ENCODE assay signal across 4 cellular contexts in the genomic region with DNA sequence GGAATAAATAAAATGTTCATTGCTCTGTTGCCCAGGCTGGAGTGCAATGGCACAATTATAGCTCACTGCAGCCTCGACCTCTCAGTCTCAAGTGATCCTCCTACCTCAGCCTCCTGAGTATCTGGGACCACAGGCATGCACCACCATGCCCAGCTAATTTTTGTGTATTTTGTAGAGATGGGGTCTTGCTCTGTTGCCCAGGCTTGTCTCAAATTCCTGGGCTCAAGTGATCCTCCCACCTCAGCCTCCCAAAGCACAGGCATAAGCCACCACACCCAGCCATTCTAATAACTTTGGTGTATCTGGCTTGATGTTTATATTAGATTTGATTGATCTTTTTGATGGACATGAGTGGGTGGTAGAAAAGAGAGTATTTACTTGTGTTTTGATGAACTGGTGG. TPM values are rescaled to one million over a fixed set of nuclear protein-coding genes. Genes with fewer than 3 reads are reported as not detected.
DNase-seq lines count a peak whose midpoint lies in the region; ATAC-seq, FAIRE-seq and TF ChIP-seq lines count a peak whose summit lies in the region.
"Not testable (repeated sequence)": the region's sequence is repeated elsewhere in the genome, so short reads cannot be mapped to it uniquely, and the experiment has no call there.

No MANE protein-coding gene starts in this region.

- intact Hi-C loops in K562 (cut with micrococcal nuclease); endothelial cell of umbilical vein (cut with micrococcal nuclease): not testable (repeated sequence)

- not testable (repeated sequence) for H4K20me1 ChIP-seq in K562 (replicated peaks; ENCODE audit: control insufficient read depth, insufficient read depth, low read length); endothelial cell of umbilical vein (replicated peaks; ENCODE audit: control insufficient read depth, extremely low read depth, insufficient read depth, low read length)

- H3K27me3 ChIP-seq in K562 (ENCODE audit: control insufficient read depth in 2 of 2, insufficient read depth in 2 of 2, low read length in 2 of 2): peaks cover 43 to 51% of the 10 kb centered on the region in 2 experiments
- not testable (repeated sequence) for H3K27me3 ChIP-seq in endothelial cell of umbilical vein (ENCODE audit: control insufficient read depth in 2 of 2, insufficient read depth in 2 of 2, low read length in 2 of 2)

- H3K4me2 ChIP-seq in K562 (ENCODE audit: insufficient read depth, low read length); endothelial cell of umbilical vein (ENCODE audit: insufficient read depth, low read length): not testable (repeated sequence)

- H3K9ac ChIP-seq in K562 (ENCODE audit: insufficient read depth in 1 of 2, low read depth in 2 of 2, low read length in 2 of 2); endothelial cell of umbilical vein (replicated peaks; ENCODE audit: extremely low read depth, insufficient read depth, low read length): not testable (repeated sequence)

- TF ChIP-seq POLR2A in K562 (conservative IDR thresholded peaks at IDR 0.05); endothelial cell of umbilical vein (IDR thresholded peaks at IDR 0.05; ENCODE audit: low read depth, low read length): not testable (repeated sequence)

- H3K27ac ChIP-seq in HEK293 (ENCODE audit: extremely low read depth, low read depth, low read length); K562 (ENCODE audit: extremely low read depth, low read depth, low read length); endothelial cell of umbilical vein (ENCODE audit: insufficient read depth, low read depth, low read length): not testable (repeated sequence)

- CTCF ChIA-PET in HEK293 (lab: Yijun Ruan, JAX); K562 (lab: Yijun Ruan, JAX; ENCODE audit: low intra/inter-chr PET ratio): not testable (repeated sequence)
- CTCF ChIA-PET in WTC11 (lab: Charles Lee) (interaction anchor here (0.6 kb wide), 1 partner anchor 253 kb away, joined by 4 read pairs; no protein-coding TSS in a partner anchor), endothelial cell of umbilical vein (lab: Charles Lee) (interaction anchor here (1.0 kb wide), 1 partner anchor 123 kb away, joined by 3 read pairs; no protein-coding TSS in a partner anchor)

- not testable (repeated sequence) for H3K4me1 ChIP-seq in HEK293 (ENCODE audit: control insufficient read depth, insufficient read depth, low read length); K562 (replicated peaks in 1 of 2; ENCODE audit: control insufficient read depth in 2 of 2, insufficient read depth in 2 of 2, low read length in 2 of 2); endothelial cell of umbilical vein (ENCODE audit: control insufficient read depth, extremely low read depth, insufficient read depth, low read length)

- TF ChIP-seq RAD21 in K562 (CRISPR knock-in tag; conservative IDR thresholded peaks at IDR 0.05 in 1 of 2, IDR thresholded peaks at IDR 0.05 in 1 of 2): not testable (repeated sequence)

- H3K79me2 ChIP-seq in K562 (ENCODE audit: control insufficient read depth, insufficient read depth, low read length); endothelial cell of umbilical vein (ENCODE audit: control insufficient read depth, insufficient read depth, low read length): not testable (repeated sequence)

- not testable (repeated sequence) for H3K36me3 Mint-ChIP-seq in WTC11

- not testable (repeated sequence) for H3K9me3 ChIP-seq in HEK293 (ENCODE audit: control insufficient read depth, insufficient read depth, low read depth, low read length); K562 (replicated peaks; ENCODE audit: control insufficient read depth, insufficient read depth, low read depth, low read length); endothelial cell of umbilical vein (replicated peaks; ENCODE audit: control insufficient read depth, insufficient read depth, low read length)

- WGBS in K562 (ENCODE audit: insufficient coverage, low coverage, missing lambda C conversion rate): 0% methylated on average over 1 of the region's 1 CpG

- not testable (repeated sequence) for ATAC-seq in WTC11, K562

- not testable (repeated sequence) for FAIRE-seq in K562 (lab: Jason Lieb, UNC)
- peak; percentile 48 for FAIRE-seq in endothelial cell of umbilical vein (lab: Jason Lieb, UNC)

- not testable (repeated sequence) for BruUV-seq in K562 (replicated peaks; lab: Mats Ljungman, UMichigan); endothelial cell of umbilical vein (replicated peaks; lab: Mats Ljungman, UMichigan)

- H3K4me1 Mint-ChIP-seq in WTC11: not testable (repeated sequence)

- POLR2A ChIA-PET in HEK293 (lab: Yijun Ruan, JAX): not testable (repeated sequence)
- POLR2A ChIA-PET in WTC11 (lab: Charles Lee): interaction anchor here (0.6 kb wide), 1 partner anchor 13 kb away, joined by 3 read pairs; no protein-coding TSS in a partner anchor
- POLR2A ChIA-PET in K562 (lab: Yijun Ruan, JAX): interaction anchor here (0.5 to 0.7 kb wide), 2 partner anchors 9 to 15 kb away, joined by 3 read pairs; no protein-coding TSS in a partner anchor
- POLR2A ChIA-PET in endothelial cell of umbilical vein (lab: Charles Lee): interaction anchor here (0.7 kb wide), 1 partner anchor 18 kb away, joined by 3 read pairs; no protein-coding TSS in a partner anchor

- dilution Hi-C loops in endothelial cell of umbilical vein (cut with MboI; ENCODE audit: extremely low pct_ligation_motif_present, low sequenced_read_pairs): not testable (repeated sequence)

- not testable (repeated sequence) for TF ChIP-seq CTCF in HEK293 (tag by site-specific recombination; IDR thresholded peaks at IDR 0.05); WTC11 (IDR thresholded peaks at IDR 0.05); K562 (IDR thresholded peaks at IDR 0.05 in 2 of 3, conservative IDR thresholded peaks at IDR 0.05 in 1 of 3; ENCODE audit: insufficient read depth in 2 of 3, low read depth in 1 of 3, low read length in 3 of 3); endothelial cell of umbilical vein (IDR thresholded peaks at IDR 0.05; ENCODE audit: extremely low read depth in 1 of 2, insufficient read depth in 1 of 2, low read depth in 1 of 2, low read length in 2 of 2)

- not testable (repeated sequence) for H3K27me3 Mint-ChIP-seq in WTC11 (ENCODE audit: low read depth)

- H3K4me3 ChIP-seq in HEK293 (ENCODE audit: low read depth, low read length); K562; endothelial cell of umbilical vein (replicated peaks in 1 of 3; ENCODE audit: insufficient read depth in 1 of 3, low read depth in 1 of 3, low read length in 3 of 3): not testable (repeated sequence)

- H3K36me3 ChIP-seq in HEK293 (ENCODE audit: control insufficient read depth in 2 of 2, insufficient read depth in 1 of 2, low read length in 2 of 2); K562 (ENCODE audit: control insufficient read depth, insufficient read depth, low read length); endothelial cell of umbilical vein (ENCODE audit: control insufficient read depth in 2 of 2, extremely low read depth in 1 of 2, insufficient read depth in 2 of 2, low read length in 2 of 2): not testable (repeated sequence)

- H3K9me3 Mint-ChIP-seq in WTC11: peaks cover 27% of the 10 kb centered on the region

- H3K27ac Mint-ChIP-seq in WTC11: not testable (repeated sequence)

- not testable (repeated sequence) for H3K4me3 Mint-ChIP-seq in WTC11

- not testable (repeated sequence) for H3K9me1 ChIP-seq in K562 (ENCODE audit: control insufficient read depth, insufficient read depth, low read length); endothelial cell of umbilical vein (replicated peaks; ENCODE audit: control insufficient read depth, extremely low read depth, insufficient read depth, low read length)

- in situ Hi-C loops in K562 (cut with MboI): not testable (repeated sequence)

- not testable (repeated sequence) for TF ChIP-seq EP300 in K562 (IDR thresholded peaks at IDR 0.05; ENCODE audit: low read length)

- not testable (repeated sequence) for DNase-seq in WTC11 (ENCODE audit: low spot score); K562 (ENCODE audit: extremely low read depth in 1 of 4, low spot score in 3 of 4); endothelial cell of umbilical vein (ENCODE audit: low read depth, low spot score)

- H2AFZ ChIP-seq in K562 (ENCODE audit: low read depth, low read length); endothelial cell of umbilical vein (ENCODE audit: low read depth, low read length): not testable (repeated sequence)

RNA-seq across cellular contexts. Expression of a gene that starts 58.7 kb away (rescaled TPM):
- 33.1 to 37.6 TPM (median 36.4 TPM) in 3 replicates for total RNA-seq in WTC11 (2021)
- 12.0 and 57.2 TPM in 2 replicates for total RNA-seq in K562 (2011; cell fraction: chromatin; rRNA removed; ENCODE audit: low replicate concordance)
- 9.8 and 15.1 TPM in 2 replicates for total RNA-seq in K562 (2011; cell fraction: nucleolus; rRNA removed)
- 27.4 and 66.6 TPM in 2 replicates for total RNA-seq in K562 (2011; cell fraction: nucleoplasm; rRNA removed)
- total RNA-seq in K562 (2014; rRNA removed): 41.5 and 47.2 TPM in 2 replicates
- total RNA-seq in K562 (2014; rRNA removed; fragmentation: Illumina TruSeq; extraction: Trizol): 72.8 and 92.9 TPM in 2 replicates
- 77.9 and 84.3 TPM in 2 replicates for total RNA-seq in K562 (2015; rRNA removed; fragmentation: Illumina TruSeq; extraction: Trizol)
- total RNA-seq in K562 (2021): 51.6 and 60.0 TPM in 2 replicates
- polyA plus RNA-seq in K562 (2011; rRNA removed): 30.6 and 55.6 TPM in 2 replicates
- polyA plus RNA-seq in K562 (2011; cell fraction: cytosol; rRNA removed): 10.0 and 20.6 TPM in 2 replicates
- polyA plus RNA-seq in K562 (2011; cell fraction: nucleus; rRNA removed): 19.3 and 20.9 TPM in 2 replicates
- polyA plus RNA-seq in K562 (2012): 47.6 and 108 TPM in 2 replicates
- 99.5 and 106 TPM in 2 replicates for polyA plus RNA-seq in K562 (2014; fragmentation: Illumina TruSeq; extraction: Trizol)
- polyA plus RNA-seq in K562 (2014; fragmentation: Nextera tagmentation; extraction: Ambion mirVana): 100 to 1,000 TPM; 145 to 171 TPM
- polyA plus RNA-seq in K562 (2014; rRNA removed): 122 and 192 TPM in 2 replicates
- polyA minus RNA-seq in K562 (2011; rRNA and poly(A)+ RNA removed): 27.2 and 34.7 TPM in 2 replicates
- 6.5 and 6.7 TPM in 2 replicates for polyA minus RNA-seq in K562 (2011; cell fraction: cytosol; rRNA and poly(A)+ RNA removed)
- polyA minus RNA-seq in K562 (2011; cell fraction: nucleus; rRNA and poly(A)+ RNA removed): 30.8 and 45.2 TPM in 2 replicates
- 30.2 and 37.0 TPM in 2 replicates for total RNA-seq in endothelial cell of umbilical vein
- 9.1 and 17.1 TPM in 2 replicates for polyA plus RNA-seq in endothelial cell of umbilical vein
- polyA plus RNA-seq in endothelial cell of umbilical vein (2011; cell fraction: cytosol; rRNA removed): 18.6 and 19.5 TPM in 2 replicates
- 14.0 and 18.6 TPM in 2 replicates for polyA plus RNA-seq in endothelial cell of umbilical vein (2011; cell fraction: nucleus; rRNA removed)
- polyA plus RNA-seq in endothelial cell of umbilical vein (2012): 21.4 and 57.5 TPM in 2 replicates
- polyA minus RNA-seq in endothelial cell of umbilical vein: 4.4 and 5.0 TPM in 2 replicates
- 8.1 TPM for polyA minus RNA-seq in endothelial cell of umbilical vein (2011; cell fraction: cytosol; rRNA and poly(A)+ RNA removed)
- 14.3 and 18.8 TPM in 2 replicates for polyA minus RNA-seq in endothelial cell of umbilical vein (2011; cell fraction: nucleus; rRNA and poly(A)+ RNA removed)
